In genomic region chr3:120093923-120094775, GRCh38 we compare ENCODE assay signal across 8 cellular contexts.
DNase-seq lines count a peak whose midpoint lies in the region; ATAC-seq, FAIRE-seq and TF ChIP-seq lines count a peak whose summit lies in the region.

Gene GSK3B (minus strand): TSS chr3:120094447. CDS start chr3:120093434, 1,013 bp downstream.

- ATAC-seq in GM18498 (IDR thresholded peaks at IDR 0.05; ENCODE audit: unreplicated experiment) (peak; percentile 37), HG02623 (IDR thresholded peaks at IDR 0.05; ENCODE audit: unreplicated experiment) (peak; percentile 1), GM18519 (IDR thresholded peaks at IDR 0.05; ENCODE audit: low FRiP score, unreplicated experiment) (no peak)

- H3K27ac ChIP-seq in caudate nucleus (ENCODE audit: low read depth, low read length) = peak within 1 kb of the TSS; percentile 96

- H3K4me3 ChIP-seq in WI38 (ENCODE audit: low read depth, low read length) = peak within 1 kb of the TSS; percentile 91

- DNase-seq in NCI-H128 (lab: John Stamatoyannopoulos, UW; ENCODE audit: unreplicated experiment) (peak; percentile 50), caudate nucleus (lab: John Stamatoyannopoulos, UW) (peak in 58 of 61 donors; percentile 20 to 100 (median 79))
- peak; percentile 45 to 97 for DNase-seq in stimulated activated CD4-positive, alpha-beta T cell treated with anti-CD3 and anti-CD28 coated beads, Interleukin-1b, Interleukin-23, amount 100 ng/mL, for 1 hour (ENCODE audit: low read depth in 2 of 2)

- TF ChIP-seq CTCF in WI38 (IDR thresholded peaks at IDR 0.05; ENCODE audit: low read depth, low read length) = no peak

- peak; percentile 96 for FAIRE-seq in islet of Langerhans (lab: Jason Lieb, UNC)
